In genomic region chr13:89900104-89900760, GRCh38 we compare ENCODE assay signal across 29 cellular contexts.
DNase-seq lines count a peak whose midpoint lies in the region; FAIRE-seq and TF ChIP-seq lines count a peak whose summit lies in the region.
"Had no signal": no experiment of that assay in that cellular context is flagged by ENCODE, and none has a peak within 500 bp of the region (broad histone marks: within the 10 kb centered on the region; RNA-seq: fewer than 3 reads in every experiment).

No MANE protein-coding gene starts in this region.

- no peak for TF ChIP-seq POLR2A in spleen (IDR thresholded peaks at IDR 0.05)

- H3K4me3 ChIP-seq in bronchial epithelial cell (ENCODE audit: low read depth, low read length): no peak overlapping the region
- H3K4me3 ChIP-seq in fibroblast of mammary gland (ENCODE audit: control insufficient read depth, low read depth, low read length): no peak overlapping the region
- no peak overlapping the region for H3K4me3 ChIP-seq in CD8-positive, alpha-beta memory T cell (ENCODE audit: low read length)
- H3K4me3 ChIP-seq in spleen: no peak overlapping the region
- H3K4me3 ChIP-seq: ascending aorta, dorsolateral prefrontal cortex, heart right ventricle, right atrium auricular region had no signal

- no peak for TF ChIP-seq CTCF in bronchial epithelial cell (IDR thresholded peaks at IDR 0.05; ENCODE audit: insufficient read depth, low read length, severe bottlenecking)
- no peak for TF ChIP-seq CTCF in fibroblast of mammary gland (conservative IDR thresholded peaks at IDR 0.05; ENCODE audit: control insufficient read depth, insufficient read depth, low read depth, low read length)
- no peak for TF ChIP-seq CTCF in spleen (IDR thresholded peaks at IDR 0.05 in 8 of 11, conservative IDR thresholded peaks at IDR 0.05 in 3 of 11)

- H3K27me3 ChIP-seq in bronchial epithelial cell (ENCODE audit: control insufficient read depth, insufficient read depth, low read length): no peaks in the 10 kb centered on the region
- H3K27me3 ChIP-seq in CD8-positive, alpha-beta memory T cell (ENCODE audit: insufficient read depth, low read length, poor library complexity, severe bottlenecking): no peaks in the 10 kb centered on the region
- no peaks in the 10 kb centered on the region for H3K27me3 ChIP-seq in spleen (replicated peaks in 1 of 7)
- H3K27me3 ChIP-seq: ascending aorta, dorsolateral prefrontal cortex, heart right ventricle, right atrium auricular region had no signal

- no peaks in the 10 kb centered on the region for H3K36me3 Mint-ChIP-seq in CD8-positive, alpha-beta memory T cell
- H3K36me3 Mint-ChIP-seq: activated naive CD8-positive, alpha-beta T cell; stimulated activated naive B cell treated with anti-CD40 and anti-IgM and Interleukin-4, amounts not matched to agents 10 μg/mL and 1 μg/mL and 100 μg/mL, for 72 hours had no signal

- DNase-seq in NCI-H510A treated with DMSO at 0.1 percent for 48 hours (lab: John Stamatoyannopoulos, UW) (peak; percentile 5), NCI-H510A (lab: John Stamatoyannopoulos, UW) (no peak), bronchial epithelial cell (ENCODE audit: low read depth) (peak; percentile 65), fibroblast of mammary gland (ENCODE audit: low read depth) (peak; percentile 25), NCI-H2227 treated with DMSO at 0.1 percent for 48 hours (lab: John Stamatoyannopoulos, UW) (no peak), NCI-H2107 treated with DMSO at 0.1 percent for 48 hours (lab: John Stamatoyannopoulos, UW; ENCODE audit: unreplicated experiment) (no peak), spleen (no peak)
- no peak for DNase-seq in CD8-positive, alpha-beta memory T cell
- DNase-seq: 8988T; activated CD4-positive, alpha-beta T cell treated with anti-CD3 and anti-CD28 coated beads for 1 hour; activated CD8-positive, alpha-beta T cell treated with anti-CD3 and anti-CD28 coated beads for 36 hours; CD4-positive, alpha-beta T cell; central memory CD4-positive, alpha-beta T cell; dorsolateral prefrontal cortex; foreskin fibroblast; HCEC 1CT; heart right ventricle; KG1; NCI-H2107; NCI-H446 treated with DMSO at 0.1 percent for 48 hours; SK-N-SH; stimulated activated naive B cell treated with anti-CD40 and anti-IgM and Interleukin-4, amounts not matched to agents 10 μg/mL and 1 μg/mL and 100 μg/mL, for 72 hours; T-helper 2 cell had no signal

- H3K27ac Mint-ChIP-seq in CD8-positive, alpha-beta memory T cell: no peak overlapping the region
- H3K27ac Mint-ChIP-seq: activated CD8-positive, alpha-beta T cell treated with anti-CD3 and anti-CD28 coated beads for 36 hours; activated naive CD8-positive, alpha-beta T cell; activated T-helper 2 cell treated with anti-CD3 and anti-CD28 coated beads, Interferon-gamma antibody, Interleukin-2, Interleukin-4, amounts not matched to agents 10 μg/mL and 5 μg/mL and 100 μg/mL, durations not matched to agents 14 hours and 24 hours and 36 hours; CD4-positive, alpha-beta T cell; stimulated activated naive B cell treated with anti-CD40 and anti-IgM and Interleukin-4, amounts not matched to agents 10 μg/mL and 1 μg/mL and 100 μg/mL, for 72 hours had no signal

- peaks cover 3 to 30% (median 10%) of the 10 kb centered on the region in 5 donors for H3K9me3 Mint-ChIP-seq in CD8-positive, alpha-beta memory T cell

- no peaks in the 10 kb centered on the region for H3K4me1 Mint-ChIP-seq in CD8-positive, alpha-beta memory T cell
- H3K4me1 Mint-ChIP-seq: stimulated activated naive B cell treated with anti-CD40 and anti-IgM and Interleukin-4, amounts not matched to agents 10 μg/mL and 1 μg/mL and 100 μg/mL, for 72 hours had no signal

- H3K4me1 ChIP-seq in CD8-positive, alpha-beta memory T cell (ENCODE audit: insufficient read depth, low read length): no peaks in the 10 kb centered on the region
- H3K4me1 ChIP-seq in spleen: no peaks in the 10 kb centered on the region
- H3K4me1 ChIP-seq: ascending aorta, heart right ventricle, parathyroid adenoma, right atrium auricular region had no signal

- H3K4me3 Mint-ChIP-seq in CD8-positive, alpha-beta memory T cell: no peak overlapping the region
- H3K4me3 Mint-ChIP-seq: activated CD8-positive, alpha-beta T cell treated with anti-CD3 and anti-CD28 coated beads for 36 hours; activated naive CD8-positive, alpha-beta T cell; CD4-positive, alpha-beta T cell; neural crest cell; stimulated activated naive B cell treated with anti-CD40 and anti-IgM and Interleukin-4, amounts not matched to agents 10 μg/mL and 1 μg/mL and 100 μg/mL, for 72 hours had no signal

- intact Hi-C loops in spleen (cut with DNase I; ENCODE audit: low total_unique reads): no loop called here

- CTCF ChIA-PET in CD8-positive, alpha-beta memory T cell (lab: Charles Lee): interaction anchor here (1.2 kb wide), 1 partner anchor 11 kb away, joined by 3 read pairs; no protein-coding TSS in a partner anchor

- H3K27ac ChIP-seq in CD8-positive, alpha-beta memory T cell (ENCODE audit: low read depth, low read length): no peak overlapping the region
- peak overlapping the region in 2 of 8 donors; percentile 4 to 12 for H3K27ac ChIP-seq in spleen
- H3K27ac ChIP-seq: ascending aorta, dorsolateral prefrontal cortex, heart right ventricle, parathyroid adenoma, right atrium auricular region had no signal

- WGBS in spleen, 5 donors: 70 to 81% (median 76%) methylated on average over 5 of the region's 5 CpGs

- FAIRE-seq in bronchial epithelial cell (lab: Jason Lieb, UNC): no peak

- H3K9me3 ChIP-seq in CD8-positive, alpha-beta memory T cell (ENCODE audit: low read length): no peaks in the 10 kb centered on the region
- peaks cover 0 to 14% (median 3%) of the 10 kb centered on the region in 8 donors for H3K9me3 ChIP-seq in spleen
- H3K9me3 ChIP-seq: ascending aorta, right atrium auricular region, SK-N-SH had no signal

- POLR2A ChIA-PET in CD8-positive, alpha-beta memory T cell (lab: Charles Lee): no interaction called here

- no peaks in the 10 kb centered on the region for H3K36me3 ChIP-seq in bronchial epithelial cell (ENCODE audit: control insufficient read depth, insufficient read depth, low read length)
- no peaks in the 10 kb centered on the region for H3K36me3 ChIP-seq in CD8-positive, alpha-beta memory T cell (ENCODE audit: insufficient read depth, low read length)
- H3K36me3 ChIP-seq in spleen: no peaks in the 10 kb centered on the region
- H3K36me3 ChIP-seq: ascending aorta, heart right ventricle, right atrium auricular region had no signal

- H3K27me3 Mint-ChIP-seq in CD8-positive, alpha-beta memory T cell: no peaks in the 10 kb centered on the region
- H3K27me3 Mint-ChIP-seq: activated CD8-positive, alpha-beta T cell treated with anti-CD3 and anti-CD28 coated beads for 36 hours; activated naive CD8-positive, alpha-beta T cell; CD4-positive, alpha-beta T cell; stimulated activated naive B cell treated with anti-CD40 and anti-IgM and Interleukin-4, amounts not matched to agents 10 μg/mL and 1 μg/mL and 100 μg/mL, for 72 hours had no signal

Comparison
In these comparisons a context has a peak if more than half of its experiments do, and no peak if none do; other contexts are left out.
1. DNase-seq: peak in NCI-H510A treated with DMSO at 0.1 percent for 48 hours (single experiment), bronchial epithelial cell (single experiment) and fibroblast of mammary gland (single experiment); none in NCI-H510A (single experiment), CD8-positive, alpha-beta memory T cell (0 of 5), NCI-H2227 treated with DMSO at 0.1 percent for 48 hours (single experiment), NCI-H2107 treated with DMSO at 0.1 percent for 48 hours (single experiment) and spleen (single experiment).